1 cellular context compared by ENCODE assay signal in the genomic region with DNA sequence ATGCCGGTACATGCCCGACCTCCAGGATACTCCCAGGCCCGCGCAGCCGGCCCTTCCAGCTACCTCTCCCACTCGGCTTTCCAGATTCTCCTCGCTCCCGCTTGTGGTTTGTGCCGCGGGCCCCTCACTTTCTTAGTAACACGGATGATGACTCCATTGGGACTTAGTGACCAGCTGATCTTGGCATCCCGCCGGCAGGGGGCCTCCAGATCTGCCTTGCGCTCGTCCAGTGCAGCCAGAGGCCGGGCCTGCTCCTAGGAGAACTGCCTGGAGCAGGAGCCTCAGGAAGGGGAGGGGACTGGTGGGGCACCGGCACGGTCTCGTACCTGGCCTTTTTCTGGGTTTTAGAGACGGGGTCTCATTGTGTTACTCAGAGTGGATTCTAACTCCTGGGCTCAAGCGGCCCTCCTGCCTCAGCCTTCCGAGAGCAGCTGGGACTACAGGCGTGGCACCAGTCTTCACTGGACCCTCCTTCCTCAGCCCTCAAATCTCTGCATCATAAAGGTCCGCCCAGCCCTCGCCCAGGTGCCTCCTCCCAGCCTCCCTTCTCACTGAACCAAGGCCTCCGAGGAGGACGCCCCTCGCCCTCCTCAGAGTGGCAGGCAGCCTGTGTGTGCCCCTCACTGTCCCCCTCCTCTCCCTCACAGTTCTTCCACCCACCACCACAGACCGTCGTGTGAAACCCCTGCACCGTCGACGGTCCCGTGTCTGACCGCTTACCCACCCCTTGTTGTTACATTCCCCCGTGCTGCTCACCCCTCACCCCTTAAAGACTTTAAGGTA.
TF ChIP-seq lines count a peak whose summit lies in the region.

No MANE protein-coding gene starts in this region.

TF ChIP-seq in IMR-90, 13 proteins besides CTCF, POLR2A, EP300 and RAD21:
- TF ChIP-seq MAFK (IDR thresholded peaks at IDR 0.05; ENCODE audit: low read depth, low read length) (no peak), RCOR1 (IDR thresholded peaks at IDR 0.05; ENCODE audit: insufficient replicate concordance, low read length) (no peak), CHD1 (IDR thresholded peaks at IDR 0.05; ENCODE audit: low read depth, low read length) (no peak)
TF ChIP-seq in IMR-90: peak in this region for 0.
